ENCODE assay signal across 23 cellular contexts in genomic region chr21:42716074-42716473, GRCh38.
DNase-seq lines count a peak whose midpoint lies in the region; ATAC-seq, FAIRE-seq and TF ChIP-seq lines count a peak whose summit lies in the region.
"Had no signal": no experiment of that assay in that cellular context is flagged by ENCODE, and none has a peak within 500 bp of the region (broad histone marks: within the 10 kb centered on the region; RNA-seq: fewer than 3 reads in every experiment).

No MANE protein-coding gene starts in this region.

- H3K27ac Mint-ChIP-seq in activated CD8-positive, alpha-beta T cell treated with anti-CD3 and anti-CD28 coated beads, Interleukin-2, amount 10 ng/mL, durations not matched to agents 7 days and 5 days = no peak overlapping the region
- H3K27ac Mint-ChIP-seq: CD14-positive monocyte; CD4-positive, alpha-beta T cell; CD8-positive, alpha-beta memory T cell had no signal

- H3K36me3 Mint-ChIP-seq in activated CD8-positive, alpha-beta T cell treated with anti-CD3 and anti-CD28 coated beads, Interleukin-2, amount 10 ng/mL, durations not matched to agents 7 days and 5 days (ENCODE audit: low read depth) = no peaks in the 10 kb centered on the region
- H3K36me3 Mint-ChIP-seq: CD14-positive monocyte; CD8-positive, alpha-beta memory T cell had no signal

- POLR2A ChIA-PET in HepG2 (lab: Yijun Ruan, JAX) = no interaction called here
- POLR2A ChIA-PET in activated CD8-positive, alpha-beta T cell treated with anti-CD3 and anti-CD28 coated beads, Interleukin-2, amount 10 ng/mL, durations not matched to agents 7 days and 5 days (lab: Charles Lee) = no interaction called here

- H2AFZ ChIP-seq in HepG2 (ENCODE audit: low read length) (no peak overlapping the region), hepatocyte (no peak overlapping the region)
- H2AFZ ChIP-seq: GM23248 had no signal

- TF ChIP-seq POLR2A in HepG2 (IDR thresholded peaks at IDR 0.05; ENCODE audit: insufficient read depth in 1 of 2, low read depth in 2 of 2, low read length in 2 of 2) = no peak
- TF ChIP-seq POLR2A in right lobe of liver (IDR thresholded peaks at IDR 0.05) = no peak
- no peak for TF ChIP-seq POLR2A in prostate gland (IDR thresholded peaks at IDR 0.05)

- FAIRE-seq in HepG2 (lab: Jason Lieb, UNC) = no peak
- FAIRE-seq: D721Med, GM12878, GM19239, H1 had no signal

- no TSS peak for BruUV-seq in HepG2 (replicated peaks; lab: Mats Ljungman, UMichigan)

- H3K36me3 ChIP-seq in HepG2 (replicated peaks in 1 of 2; ENCODE audit: control insufficient read depth in 1 of 2, insufficient read depth in 2 of 2, low read length in 2 of 2) (no peaks in the 10 kb centered on the region), right lobe of liver (no peaks in the 10 kb centered on the region), hepatocyte (replicated peaks; ENCODE audit: insufficient read depth, low read depth) (no peaks in the 10 kb centered on the region), prostate gland (no peaks in the 10 kb centered on the region)
- H3K36me3 ChIP-seq: BLaER1 had no signal

- H3K9ac ChIP-seq in HepG2 (ENCODE audit: insufficient read depth, low read depth, low read length) = no peak overlapping the region
- H3K9ac ChIP-seq: BLaER1, GM23248 had no signal

- no peaks in the 10 kb centered on the region for H3K9me3 Mint-ChIP-seq in activated CD8-positive, alpha-beta T cell treated with anti-CD3 and anti-CD28 coated beads, Interleukin-2, amount 10 ng/mL, durations not matched to agents 7 days and 5 days (ENCODE audit: insufficient read depth)
- H3K9me3 Mint-ChIP-seq: CD14-positive monocyte; CD4-positive, alpha-beta T cell; CD8-positive, alpha-beta memory T cell had no signal

- no peak for TF ChIP-seq RAD21 in HepG2 (CRISPR knock-in tag; IDR thresholded peaks at IDR 0.05)

- TF ChIP-seq EP300 in HepG2 (IDR thresholded peaks at IDR 0.05; ENCODE audit: low read depth in 2 of 2, low read length in 2 of 2) (no peak), HepG2 (CRISPR knock-in tag; IDR thresholded peaks at IDR 0.05; ENCODE audit: borderline replicate concordance) (no peak)

- H3K4me3 ChIP-seq in HepG2 (replicated peaks in 1 of 3; ENCODE audit: insufficient read depth in 1 of 3, low read depth in 2 of 3, low read length in 3 of 3) (no peak overlapping the region), right lobe of liver (no peak overlapping the region), hepatocyte (no peak overlapping the region), prostate gland (no peak overlapping the region)
- H3K4me3 ChIP-seq: BLaER1, GM12878, GM23248 had no signal

- CTCF ChIA-PET in HepG2 (lab: Yijun Ruan, JAX; ENCODE audit: low intra/inter-chr PET ratio, low total read pairs) = no interaction called here
- CTCF ChIA-PET in activated CD8-positive, alpha-beta T cell treated with anti-CD3 and anti-CD28 coated beads, Interleukin-2, amount 10 ng/mL, durations not matched to agents 7 days and 5 days (lab: Charles Lee) = no interaction called here

- intact Hi-C loops in HepG2 (cut with micrococcal nuclease; ENCODE audit: unreplicated experiment) = no loop called here
- intact Hi-C loops in right lobe of liver (cut with DNase I) = no loop called here
- intact Hi-C loops in prostate gland (cut with DNase I) = no loop called here

- WGBS in HepG2 (ENCODE audit: low lambda C conversion rate) = 75% methylated on average over 3 of the region's 3 CpGs
- WGBS in right lobe of liver (ENCODE audit: insufficient coverage, low coverage, low lambda C conversion rate, missing lambda C conversion rate) = 81% methylated on average over 3 of the region's 3 CpGs
- 83% methylated on average over 3 of the region's 3 CpGs for WGBS in hepatocyte (ENCODE audit: low lambda C conversion rate, missing lambda C conversion rate)
- WGBS in prostate gland = 42% methylated on average over 3 of the region's 3 CpGs

- H3K79me2 ChIP-seq in HepG2 (ENCODE audit: insufficient read depth, low read length) = no peaks in the 10 kb centered on the region
- peaks cover 3% of the 10 kb centered on the region for H3K79me2 ChIP-seq in hepatocyte

- H3K9me3 ChIP-seq in HepG2 (ENCODE audit: low read length) (no peaks in the 10 kb centered on the region), right lobe of liver (no peaks in the 10 kb centered on the region), hepatocyte (ENCODE audit: low read depth) (no peaks in the 10 kb centered on the region), prostate gland (no peaks in the 10 kb centered on the region)
- H3K9me3 ChIP-seq: BLaER1 had no signal

- in situ Hi-C loops in HepG2 (cut with HindIII; ENCODE audit: extremely low pct_ligation_motif_present, low pct_unique_long_range_greater_than_20kb) = no loop called here

- H3K4me2 ChIP-seq in HepG2 (ENCODE audit: low read depth, low read length) = peak overlapping the region; percentile 21; the same call in 1 of the 2 replicates
- no peak overlapping the region for H3K4me2 ChIP-seq in hepatocyte
- H3K4me2 ChIP-seq: BLaER1 had no signal

- TF ChIP-seq CTCF in HepG2 (CRISPR knock-in tag; IDR thresholded peaks at IDR 0.05) (no peak), right lobe of liver (IDR thresholded peaks at IDR 0.05) (no peak), VCaP (conservative IDR thresholded peaks at IDR 0.05) (no peak), hepatocyte (IDR thresholded peaks at IDR 0.05; ENCODE audit: poor library complexity) (no peak), prostate gland (IDR thresholded peaks at IDR 0.05) (no peak)

- H3K4me1 ChIP-seq in HepG2 (ENCODE audit: insufficient read depth, low read length) = peaks cover 81% of the 10 kb centered on the region
- peaks cover 0 to 34% (median 12%) of the 10 kb centered on the region in 4 donors for H3K4me1 ChIP-seq in right lobe of liver
- peaks cover 19% of the 10 kb centered on the region for H3K4me1 ChIP-seq in hepatocyte (ENCODE audit: insufficient read depth)
- peaks cover 11% of the 10 kb centered on the region for H3K4me1 ChIP-seq in prostate gland (replicated peaks)
- H3K4me1 ChIP-seq: BLaER1 had no signal

- DNase-seq in HepG2 (ENCODE audit: low spot score) (no peak), right lobe of liver (no peak), hepatocyte (ENCODE audit: low spot score) (no peak), prostate gland (ENCODE audit: low spot score) (peak; percentile 46), left lobe of liver (ENCODE audit: low spot score) (no peak), NCI-H1105 treated with DMSO at 0.1 percent for 48 hours (lab: John Stamatoyannopoulos, UW) (no peak)
- DNase-seq in activated CD8-positive, alpha-beta T cell treated with anti-CD3 and anti-CD28 coated beads, Interleukin-2, amount 10 ng/mL, durations not matched to agents 7 days and 5 days = no peak
- DNase-seq: CD4-positive, alpha-beta T cell; CD8-positive, alpha-beta memory T cell; DMS 273 treated with DMSO at 0.1 percent for 48 hours; DMS79; EL; GDM1; GM23248; H7; HCEC 1CT had no signal

- no peak overlapping the region for H3K4me3 Mint-ChIP-seq in activated CD8-positive, alpha-beta T cell treated with anti-CD3 and anti-CD28 coated beads, Interleukin-2, amount 10 ng/mL, durations not matched to agents 7 days and 5 days
- H3K4me3 Mint-ChIP-seq: CD14-positive monocyte; CD4-positive, alpha-beta T cell; CD8-positive, alpha-beta memory T cell had no signal

- peaks cover 2% of the 10 kb centered on the region for H3K27me3 Mint-ChIP-seq in activated CD8-positive, alpha-beta T cell treated with anti-CD3 and anti-CD28 coated beads, Interleukin-2, amount 10 ng/mL, durations not matched to agents 7 days and 5 days (ENCODE audit: low read depth)
- H3K27me3 Mint-ChIP-seq: CD4-positive, alpha-beta T cell had no signal

- no peaks in the 10 kb centered on the region for H4K20me1 ChIP-seq in HepG2 (ENCODE audit: insufficient read depth, low read length)
- H4K20me1 ChIP-seq in hepatocyte (ENCODE audit: insufficient read depth, poor library complexity, severe bottlenecking) = no peaks in the 10 kb centered on the region
- H4K20me1 ChIP-seq: BLaER1 had no signal

- ATAC-seq in HepG2 = no peak
- no peak for ATAC-seq in right lobe of liver
- ATAC-seq in left lobe of liver = no peak
- no peak for ATAC-seq in activated CD8-positive, alpha-beta T cell treated with anti-CD3 and anti-CD28 coated beads, Interleukin-2, amount 10 ng/mL, durations not matched to agents 7 days and 5 days
- ATAC-seq: GM12878 had no signal

- H3K4me1 Mint-ChIP-seq in activated CD8-positive, alpha-beta T cell treated with anti-CD3 and anti-CD28 coated beads, Interleukin-2, amount 10 ng/mL, durations not matched to agents 7 days and 5 days (ENCODE audit: low read depth) = no peaks in the 10 kb centered on the region
- H3K4me1 Mint-ChIP-seq: CD14-positive monocyte; CD8-positive, alpha-beta memory T cell had no signal

- H3K27me3 ChIP-seq in HepG2 (ENCODE audit: control insufficient read depth in 1 of 2, insufficient read depth in 2 of 2, low read length in 2 of 2) (no peaks in the 10 kb centered on the region), right lobe of liver (no peaks in the 10 kb centered on the region), hepatocyte (no peaks in the 10 kb centered on the region), prostate gland (replicated peaks; ENCODE audit: insufficient read depth) (no peaks in the 10 kb centered on the region)
- H3K27me3 ChIP-seq: BLaER1 had no signal

- H3K9me2 ChIP-seq in hepatocyte (replicated peaks; ENCODE audit: insufficient read depth) = no peaks in the 10 kb centered on the region

- H3K27ac ChIP-seq in HepG2 (ENCODE audit: extremely low read length, insufficient read depth, low read length) (peak overlapping the region; percentile 45), right lobe of liver (no peak overlapping the region), VCaP (peak overlapping the region; percentile 88), hepatocyte (peak overlapping the region; percentile 89), prostate gland (peak overlapping the region in 1 of 2 donors; percentile 65)
- H3K27ac ChIP-seq: BLaER1, GM23248 had no signal

TF ChIP-seq in HepG2, 621 proteins besides CTCF, POLR2A, EP300 and RAD21 (continues in another document):
- TF ChIP-seq GATA4 (IDR thresholded peaks at IDR 0.05; ENCODE audit: borderline replicate concordance, low read depth) (no peak), BRD4 (CRISPR knock-in tag; IDR thresholded peaks at IDR 0.05) (no peak), POGK (CRISPR knock-in tag; conservative IDR thresholded peaks at IDR 0.05) (no peak), ELF4 (CRISPR knock-in tag; IDR thresholded peaks at IDR 0.05; ENCODE audit: borderline replicate concordance) (no peak)

Comparison
In these comparisons a context has a peak if more than half of its experiments do, and no peak if none do; other contexts are left out.
1. H3K27ac ChIP-seq: peak in HepG2 (single experiment), VCaP (single experiment) and hepatocyte (single experiment); none in right lobe of liver (0 of 3).